In the genomic region with DNA sequence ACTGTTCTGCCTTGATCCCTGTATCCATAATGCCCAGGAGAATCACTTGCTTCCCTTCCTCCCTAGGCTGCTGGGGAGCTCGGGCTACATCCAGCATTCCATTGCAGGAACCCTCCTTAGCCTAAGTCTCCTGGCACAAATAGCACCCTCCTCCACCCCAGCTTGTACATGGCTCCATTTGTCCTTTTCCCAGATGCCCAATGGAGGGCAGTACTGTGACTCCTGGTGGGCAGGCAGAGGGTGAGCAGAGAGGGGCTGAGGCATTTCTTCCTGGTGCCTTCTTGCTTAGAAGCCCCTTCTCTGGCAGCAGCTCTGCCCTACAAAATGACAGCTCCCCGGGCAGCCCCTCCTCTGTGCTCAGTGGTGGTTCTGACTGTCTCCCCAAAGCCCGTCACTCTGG, we compare ENCODE assay signal across 20 cellular contexts.
"Had no signal": no experiment of that assay in that cellular context is flagged by ENCODE, and none has a peak within 500 bp of the region (broad histone marks: within the 10 kb centered on the region; RNA-seq: fewer than 3 reads in every experiment).

No MANE protein-coding gene starts in this region.

- H3K4me1 ChIP-seq: esophagus squamous epithelium, gastroesophageal sphincter, heart left ventricle, psoas muscle, right lobe of liver, tibial artery, upper lobe of left lung, uterus had no signal

- H3K36me3 ChIP-seq: neutrophil, right lobe of liver, uterus had no signal

- H3K27ac ChIP-seq: esophagus squamous epithelium, gastroesophageal sphincter, heart left ventricle, neutrophil, psoas muscle, right lobe of liver, tibial artery, upper lobe of left lung, uterus had no signal

- H3K4me3 Mint-ChIP-seq: naive thymus-derived CD8-positive, alpha-beta T cell; stimulated activated effector memory CD8-positive, alpha-beta T cell treated with anti-CD3 and anti-CD28 coated beads, Interleukin-12 subunit alpha, Interleukin-12 subunit beta, amount 100 ng/mL, for 72 hours; stimulated activated naive CD8-positive, alpha-beta T cell treated with anti-CD3 and anti-CD28 coated beads, Interleukin-15, Interleukin-2, amounts not matched to agents 100 ng/mL and 50 ng/mL, for 24 hours had no signal

- H3K9me3 Mint-ChIP-seq: naive thymus-derived CD8-positive, alpha-beta T cell; stimulated activated effector memory CD8-positive, alpha-beta T cell treated with anti-CD3 and anti-CD28 coated beads, Interleukin-12 subunit alpha, Interleukin-12 subunit beta, amount 100 ng/mL, for 72 hours; stimulated activated naive CD8-positive, alpha-beta T cell treated with anti-CD3 and anti-CD28 coated beads, Interleukin-15, Interleukin-2, amounts not matched to agents 100 ng/mL and 50 ng/mL, for 24 hours had no signal

- H3K4me3 ChIP-seq: esophagus squamous epithelium, gastroesophageal sphincter, heart left ventricle, mucosa of descending colon, psoas muscle, right lobe of liver, tibial artery, upper lobe of left lung, uterus had no signal

- ATAC-seq: gastroesophageal sphincter; heart left ventricle; left colon; mucosa of descending colon; naive thymus-derived CD8-positive, alpha-beta T cell; psoas muscle; right lobe of liver; stimulated activated effector memory CD8-positive, alpha-beta T cell treated with anti-CD3 and anti-CD28 coated beads, Interleukin-12 subunit alpha, Interleukin-12 subunit beta, amount 100 ng/mL, for 72 hours had no signal

- DNase-seq: effector memory CD4-positive, alpha-beta T cell; esophagus squamous epithelium; foreskin fibroblast; heart left ventricle; hippocampal formation; mucosa of descending colon; naive thymus-derived CD8-positive, alpha-beta T cell; psoas muscle; retina; right lobe of liver; stimulated activated CD4-positive, alpha-beta T cell treated with anti-CD3 and anti-CD28 coated beads, Interleukin-4, amount 100 ng/mL, for 1 hour; stimulated activated CD8-positive, alpha-beta memory T cell treated with anti-CD3 and anti-CD28 coated beads, Interleukin-4, amount 100 ng/mL, for 48 hours; tibial artery; upper lobe of left lung; uterus had no signal

- H3K27me3 Mint-ChIP-seq: naive thymus-derived CD8-positive, alpha-beta T cell; stimulated activated naive CD8-positive, alpha-beta T cell treated with anti-CD3 and anti-CD28 coated beads, Interleukin-15, Interleukin-2, amounts not matched to agents 100 ng/mL and 50 ng/mL, for 24 hours had no signal

- H3K27me3 ChIP-seq: esophagus squamous epithelium, gastroesophageal sphincter, heart left ventricle, neutrophil, right lobe of liver, tibial artery, upper lobe of left lung, uterus had no signal

- H3K27ac Mint-ChIP-seq: naive thymus-derived CD8-positive, alpha-beta T cell; stimulated activated effector memory CD8-positive, alpha-beta T cell treated with anti-CD3 and anti-CD28 coated beads, Interleukin-12 subunit alpha, Interleukin-12 subunit beta, amount 100 ng/mL, for 72 hours; stimulated activated naive CD8-positive, alpha-beta T cell treated with anti-CD3 and anti-CD28 coated beads, Interleukin-15, Interleukin-2, amounts not matched to agents 100 ng/mL and 50 ng/mL, for 24 hours had no signal
